ENCODE assay signal across 19 cellular contexts in the genomic region with DNA sequence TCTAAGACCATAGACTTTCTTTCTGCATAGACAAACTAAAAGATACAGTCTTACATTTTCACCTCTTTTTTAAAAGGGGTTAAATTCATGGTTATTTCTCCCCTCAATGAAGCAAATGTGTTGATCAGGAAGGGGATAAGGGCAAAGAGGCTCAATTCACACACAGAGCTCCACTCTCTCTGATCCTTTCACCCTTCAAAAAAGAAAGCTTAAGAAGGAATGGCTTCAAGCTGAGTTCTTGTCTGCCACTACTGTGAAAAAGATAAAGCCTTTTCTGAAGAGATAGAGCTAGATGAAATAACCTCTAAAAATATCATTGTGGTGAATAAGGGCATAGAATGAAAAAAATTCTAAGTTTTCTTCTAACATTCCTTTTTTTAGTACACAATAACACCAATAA. TPM values are rescaled to one million over a fixed set of nuclear protein-coding genes. Genes with fewer than 3 reads are reported as not detected.
DNase-seq lines count a peak whose midpoint lies in the region; ATAC-seq and TF ChIP-seq lines count a peak whose summit lies in the region.
"Had no signal": no experiment of that assay in that cellular context is flagged by ENCODE, and none has a peak within 500 bp of the region (broad histone marks: within the 10 kb centered on the region; RNA-seq: fewer than 3 reads in every experiment).

No MANE protein-coding gene starts in this region.

- H3K36me3 ChIP-seq in HUES6 (ENCODE audit: control insufficient read depth, insufficient read depth, low read length) (no peaks in the 10 kb centered on the region), ectodermal cell (ENCODE audit: control insufficient read depth, insufficient read depth, low read length) (no peaks in the 10 kb centered on the region), iPS-20b (ENCODE audit: insufficient read depth, low read depth, low read length) (no peaks in the 10 kb centered on the region), SK-N-SH (replicated peaks in 1 of 2; ENCODE audit: control insufficient read depth in 1 of 2, insufficient read depth in 2 of 2, low read length in 1 of 2) (peaks cover 0 to 2% of the 10 kb centered on the region in 2 experiments)
- H3K36me3 ChIP-seq: SJCRH30 had no signal

- ATAC-seq in GM19455 (IDR thresholded peaks at IDR 0.05; ENCODE audit: unreplicated experiment), result no peak

- H3K9me3 ChIP-seq in HUES6 (ENCODE audit: control insufficient read depth, insufficient read depth, low read depth, low read length), result no peaks in the 10 kb centered on the region; the same call in 1 of the 2 replicates
- H3K9me3 ChIP-seq in ectodermal cell (ENCODE audit: control insufficient read depth, low read length), result no peaks in the 10 kb centered on the region
- H3K9me3 ChIP-seq in iPS-20b (ENCODE audit: insufficient read depth, low read depth, low read length), result no peaks in the 10 kb centered on the region
- no peaks in the 10 kb centered on the region for H3K9me3 ChIP-seq in SK-N-SH
- H3K9me3 ChIP-seq: SJCRH30 had no signal

- TF ChIP-seq CTCF in SK-N-SH (IDR thresholded peaks at IDR 0.05), result no peak

- CTCF ChIA-PET in SK-N-SH (lab: Yijun Ruan, JAX), result interaction anchor here (1.0 to 4.6 kb wide), 4 partner anchors 10 to 152 kb away, joined by 3 to 23 read pairs (median 9); no protein-coding TSS in a partner anchor

- no peaks in the 10 kb centered on the region for H3F3A ChIP-seq in SK-N-SH (replicated peaks; ENCODE audit: insufficient read depth)

- H3K4me1 ChIP-seq in HUES6 (ENCODE audit: control insufficient read depth, insufficient read depth, low read length) (peaks cover 35% of the 10 kb centered on the region), ectodermal cell (ENCODE audit: control insufficient read depth, insufficient read depth, low read length) (peaks cover 37% of the 10 kb centered on the region), iPS-20b (ENCODE audit: insufficient read depth, low read length) (peaks cover 37% of the 10 kb centered on the region; the same call in 1 of the 2 replicates), SK-N-SH (ENCODE audit: control insufficient read depth in 1 of 2, insufficient read depth in 2 of 2, low read depth in 1 of 2, low read length in 1 of 2) (no peaks in the 10 kb centered on the region)

- H4K20me1 ChIP-seq in SK-N-SH (ENCODE audit: insufficient read depth), result no peaks in the 10 kb centered on the region

- peak overlapping the region; percentile 24; the same call in 1 of the 2 replicates for H3K27ac ChIP-seq in HUES6 (ENCODE audit: low read depth, low read length)
- H3K27ac ChIP-seq in ectodermal cell (ENCODE audit: insufficient read depth, low read depth, low read length, poor library complexity, severe bottlenecking), result peak overlapping the region; percentile 30
- no peak overlapping the region for H3K27ac ChIP-seq in iPS-20b (ENCODE audit: low read length)
- H3K27ac ChIP-seq in SK-N-SH (ENCODE audit: low read depth in 2 of 2, low read length in 1 of 2), result no peak overlapping the region
- H3K27ac ChIP-seq: SJCRH30 had no signal

- no peaks in the 10 kb centered on the region for H3K79me2 ChIP-seq in SK-N-SH (ENCODE audit: insufficient read depth)

- peak; percentile 27 for DNase-seq in ELF-1 (ENCODE audit: low read depth, low spot score)
- no peak for DNase-seq in NCI-H1417 treated with DMSO at 0.1 percent for 48 hours (lab: John Stamatoyannopoulos, UW)
- no peak for DNase-seq in SK-N-SH
- DNase-seq: DMS53, EL, H9, Karpas-422, MV-4-11, NCI-H1105 treated with DMSO at 0.1 percent for 48 hours, NCI-H1694 treated with DMSO at 0.1 percent for 48 hours, NCI-H2081 treated with DMSO at 0.1 percent for 48 hours, NCI-H2171 treated with DMSO at 0.1 percent for 48 hours, NCI-H524 treated with DMSO at 0.1 percent for 48 hours, OCI-M1, SJCRH30 had no signal

- H2AFZ ChIP-seq in SK-N-SH (ENCODE audit: low read depth), result no peak overlapping the region

- no peaks in the 10 kb centered on the region for H3K9me2 ChIP-seq in SK-N-SH

- POLR2A ChIA-PET in SK-N-SH (lab: Yijun Ruan, JAX), result no interaction called here

- H3K27me3 ChIP-seq in HUES6 (ENCODE audit: control insufficient read depth, insufficient read depth, low read length) (no peaks in the 10 kb centered on the region), ectodermal cell (ENCODE audit: control insufficient read depth, insufficient read depth, low read length, poor library complexity, severe bottlenecking) (no peaks in the 10 kb centered on the region), iPS-20b (ENCODE audit: insufficient read depth, low read length) (no peaks in the 10 kb centered on the region), SK-N-SH (ENCODE audit: insufficient read depth) (no peaks in the 10 kb centered on the region)
- H3K27me3 ChIP-seq: SJCRH30 had no signal

- TF ChIP-seq EP300 in SK-N-SH (IDR thresholded peaks at IDR 0.05; ENCODE audit: borderline replicate concordance in 1 of 2, low read depth in 1 of 2, low read length in 1 of 2), result no peak

- H3K9ac ChIP-seq in HUES6 (ENCODE audit: low read length) (no peak overlapping the region), iPS-20b (ENCODE audit: low read depth, low read length) (no peak overlapping the region), SK-N-SH (no peak overlapping the region)

- TF ChIP-seq RAD21 in SK-N-SH (IDR thresholded peaks at IDR 0.05; ENCODE audit: low read length), result no peak

- 0 out of 2 replicates have a peak overlapping the region, but pooled peaks have one; percentile 7 for H3K4me3 ChIP-seq in HUES6 (ENCODE audit: low read depth, low read length)
- H3K4me3 ChIP-seq in ectodermal cell (ENCODE audit: insufficient read depth, low read depth, low read length), result no peak overlapping the region
- peak overlapping the region; percentile 52; the same call in 1 of the 2 replicates for H3K4me3 ChIP-seq in iPS-20b (ENCODE audit: low read length)
- H3K4me3 ChIP-seq in SK-N-SH (ENCODE audit: low read depth in 2 of 2, low read length in 1 of 2), result no peak overlapping the region
- H3K4me3 ChIP-seq: SJCRH30 had no signal

- no peak overlapping the region for H3K4me2 ChIP-seq in SK-N-SH

TF ChIP-seq in SK-N-SH, 30 proteins besides CTCF, POLR2A, EP300 and RAD21:
- TF ChIP-seq MEF2A (IDR thresholded peaks at IDR 0.05; ENCODE audit: borderline replicate concordance, low read depth) (no peak), POLR2AphosphoS5 (IDR thresholded peaks at IDR 0.05; ENCODE audit: low read depth, low read length) (no peak), RFX5 (IDR thresholded peaks at IDR 0.05; ENCODE audit: low read length) (no peak), ELF1 (IDR thresholded peaks at IDR 0.05) (no peak), NFIC (IDR thresholded peaks at IDR 0.05; ENCODE audit: borderline replicate concordance) (no peak), FOXJ3 (CRISPR knock-in tag; IDR thresholded peaks at IDR 0.05) (no peak), TEAD4 (IDR thresholded peaks at IDR 0.05; ENCODE audit: borderline replicate concordance, insufficient read depth) (no peak), YY1 (IDR thresholded peaks at IDR 0.05; ENCODE audit: low read depth) (no peak), SIN3A (IDR thresholded peaks at IDR 0.05; ENCODE audit: borderline replicate concordance, low read depth, low read length) (no peak), GATA2 (CRISPR knock-in tag; IDR thresholded peaks at IDR 0.05) (no peak)
- TF ChIP-seq, protein P1, sequence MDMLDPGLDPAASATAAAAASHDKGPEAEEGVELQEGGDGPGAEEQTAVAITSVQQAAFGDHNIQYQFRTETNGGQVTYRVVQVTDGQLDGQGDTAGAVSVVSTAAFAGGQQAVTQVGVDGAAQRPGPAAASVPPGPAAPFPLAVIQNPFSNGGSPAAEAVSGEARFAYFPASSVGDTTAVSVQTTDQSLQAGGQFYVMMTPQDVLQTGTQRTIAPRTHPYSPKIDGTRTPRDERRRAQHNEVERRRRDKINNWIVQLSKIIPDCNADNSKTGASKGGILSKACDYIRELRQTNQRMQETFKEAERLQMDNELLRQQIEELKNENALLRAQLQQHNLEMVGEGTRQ (IDR thresholded peaks at IDR 0.05; ENCODE audit: borderline replicate concordance, low read depth, low read length), result no peak

RNA-seq across cellular contexts. Expression of a gene that starts 28.3 kb away (rescaled TPM):
- polyA plus RNA-seq in ectodermal cell (2013, experiment 1 of 4), result 13.6 TPM
- 12.4 TPM for polyA plus RNA-seq in ectodermal cell (2013, experiment 2 of 4)
- 9.5 TPM for polyA plus RNA-seq in ectodermal cell (2013, experiment 3 of 4)
- polyA plus RNA-seq in ectodermal cell (2013, experiment 4 of 4), result 11.8 TPM
- polyA plus RNA-seq in SK-N-SH (2012; rRNA removed), result 2.0 and 2.7 TPM in 2 replicates
- 2.4 TPM in 2 replicates for polyA plus RNA-seq in SK-N-SH (2012; cell fraction: cytosol; rRNA removed)
- 2.4 and 6.8 TPM in 2 replicates for polyA plus RNA-seq in SK-N-SH (2012; cell fraction: nucleus; rRNA removed)

Comparison
In these comparisons a context has a peak if more than half of its experiments do, and no peak if none do; other contexts are left out.
1. H3K27ac ChIP-seq: peak in HUES6 (single experiment) and ectodermal cell (single experiment); none in iPS-20b (single experiment) and SK-N-SH (0 of 2).
2. H3K4me3 ChIP-seq: peak in HUES6 (single experiment) and iPS-20b (single experiment); none in ectodermal cell (single experiment) and SK-N-SH (0 of 2).